In genomic region chr6:113630365-113630737, GRCh38 we compare ENCODE assay signal across 10 cellular contexts.
DNase-seq lines count a peak whose midpoint lies in the region; ATAC-seq and TF ChIP-seq lines count a peak whose summit lies in the region.
"Had no signal": no experiment of that assay in that cellular context is flagged by ENCODE, and none has a peak within 500 bp of the region (broad histone marks: within the 10 kb centered on the region; RNA-seq: fewer than 3 reads in every experiment).

No MANE protein-coding gene starts in this region.

- peaks cover 0 to 4% (median 0%) of the 10 kb centered on the region in 7 donors for H3K9me3 Mint-ChIP-seq in CD14-positive monocyte
- H3K9me3 Mint-ChIP-seq in central memory CD8-positive, alpha-beta T cell = no peaks in the 10 kb centered on the region
- no peaks in the 10 kb centered on the region for H3K9me3 Mint-ChIP-seq in memory B cell
- no peaks in the 10 kb centered on the region for H3K9me3 Mint-ChIP-seq in WTC11
- H3K9me3 Mint-ChIP-seq: neural progenitor cell had no signal

- no peak for DNase-seq in CD14-positive monocyte (ENCODE audit: low spot score)
- peak in 1 of 2 experiments; percentile 35 for DNase-seq in HL-60 (ENCODE audit: low read depth in 1 of 2, low spot score in 1 of 2)
- DNase-seq in central memory CD8-positive, alpha-beta T cell (ENCODE audit: low spot score in 2 of 2) = no peak
- no peak for DNase-seq in memory B cell (ENCODE audit: low spot score in 2 of 2)
- DNase-seq in WTC11 (ENCODE audit: low spot score) = no peak
- no peak for DNase-seq in posterior vena cava (ENCODE audit: low spot score)
- DNase-seq: T-helper 2 cell had no signal

- H3K4me3 ChIP-seq in HL-60 (replicated peaks; ENCODE audit: insufficient read depth, low read length) = no peak overlapping the region
- H3K4me3 ChIP-seq: neural progenitor cell had no signal

- H3K36me3 Mint-ChIP-seq in CD14-positive monocyte = peaks cover 0 to 5% of the 10 kb centered on the region in 2 donors
- no peaks in the 10 kb centered on the region for H3K36me3 Mint-ChIP-seq in central memory CD8-positive, alpha-beta T cell (ENCODE audit: insufficient read depth)
- H3K36me3 Mint-ChIP-seq in memory B cell = peaks cover 2% of the 10 kb centered on the region
- H3K36me3 Mint-ChIP-seq in WTC11 = no peaks in the 10 kb centered on the region
- H3K36me3 Mint-ChIP-seq: neural progenitor cell had no signal

- H3K27ac Mint-ChIP-seq in CD14-positive monocyte = peak overlapping the region; percentile 100
- peak overlapping the region; percentile 90 for H3K27ac Mint-ChIP-seq in central memory CD8-positive, alpha-beta T cell (ENCODE audit: low read depth)
- peak overlapping the region; percentile 100 for H3K27ac Mint-ChIP-seq in memory B cell
- H3K27ac Mint-ChIP-seq in WTC11 = no peak overlapping the region

- peak overlapping the region in 1 of 2 donors; percentile 92 for H3K4me3 Mint-ChIP-seq in CD14-positive monocyte
- H3K4me3 Mint-ChIP-seq in central memory CD8-positive, alpha-beta T cell = peak overlapping the region; percentile 74
- H3K4me3 Mint-ChIP-seq in memory B cell = peak overlapping the region; percentile 90
- no peak overlapping the region for H3K4me3 Mint-ChIP-seq in WTC11
- H3K4me3 Mint-ChIP-seq: neural progenitor cell had no signal

- H3K27ac ChIP-seq in HL-60 (replicated peaks) = peak overlapping the region; percentile 71
- H3K27ac ChIP-seq: neural progenitor cell had no signal

- H3K27me3 Mint-ChIP-seq in CD14-positive monocyte (ENCODE audit: low read depth in 3 of 3) = peaks cover 0 to under 1% (median 0%) of the 10 kb centered on the region in 3 donors
- no peaks in the 10 kb centered on the region for H3K27me3 Mint-ChIP-seq in central memory CD8-positive, alpha-beta T cell
- H3K27me3 Mint-ChIP-seq in memory B cell = no peaks in the 10 kb centered on the region
- H3K27me3 Mint-ChIP-seq in WTC11 (ENCODE audit: low read depth) = peaks cover 30% of the 10 kb centered on the region

- ATAC-seq in central memory CD8-positive, alpha-beta T cell (replicated peaks; ENCODE audit: extremely low read depth, poor library complexity, severe bottlenecking) = peak; percentile 20
- peak; percentile 17 for ATAC-seq in memory B cell (ENCODE audit: low read depth)
- no peak for ATAC-seq in HG03342 (IDR thresholded peaks at IDR 0.05; ENCODE audit: unreplicated experiment)
- no peak for ATAC-seq in WTC11
- ATAC-seq in HG03139 (IDR thresholded peaks at IDR 0.05; ENCODE audit: unreplicated experiment) = no peak

- intact Hi-C loops in CD14-positive monocyte (cut with micrococcal nuclease) (loop anchor here (2.0 to 10.0 kb wide), 6 partner anchors 66 to 323 kb away; partner anchors contain the start of gene MARCKS (in 1 of the 2)), posterior vena cava (cut with DNase I) (no loop called here)

- CTCF ChIA-PET in WTC11 (lab: Charles Lee) = no interaction called here

- no peaks in the 10 kb centered on the region for H3K27me3 ChIP-seq in HL-60 (ENCODE audit: insufficient read depth, poor library complexity, severe bottlenecking)
- H3K27me3 ChIP-seq: neural progenitor cell had no signal

- H3K4me1 Mint-ChIP-seq in CD14-positive monocyte (peaks cover 62% of the 10 kb centered on the region), memory B cell (peaks cover 65% of the 10 kb centered on the region), WTC11 (peaks cover 5% of the 10 kb centered on the region; the same call in 1 of the 2 replicates)
- H3K4me1 Mint-ChIP-seq in central memory CD8-positive, alpha-beta T cell = peaks cover 24% of the 10 kb centered on the region

- POLR2A ChIA-PET in WTC11 (lab: Charles Lee) = interaction anchor here (0.7 kb wide), 1 partner anchor 68 kb away, joined by 3 read pairs; no protein-coding TSS in a partner anchor

- TF ChIP-seq CTCF in CD14-positive monocyte (IDR thresholded peaks at IDR 0.05) = no peak
- no peak for TF ChIP-seq CTCF in HL-60 (IDR thresholded peaks at IDR 0.05; ENCODE audit: insufficient read depth, low read length)
- no peak for TF ChIP-seq CTCF in WTC11 (IDR thresholded peaks at IDR 0.05)

TF ChIP-seq in WTC11, 78 proteins besides CTCF, POLR2A, EP300 and RAD21 (continues in another document):
- TF ChIP-seq HMGXB4 (CRISPR knock-in tag; IDR thresholded peaks at IDR 0.05) (no peak), TEAD1 (CRISPR knock-in tag; IDR thresholded peaks at IDR 0.05) (no peak), CDX4 (CRISPR knock-in tag; IDR thresholded peaks at IDR 0.05; ENCODE audit: borderline replicate concordance) (no peak), GABPB1 (CRISPR knock-in tag; IDR thresholded peaks at IDR 0.05) (no peak), FOXP1 (CRISPR knock-in tag; IDR thresholded peaks at IDR 0.05; ENCODE audit: borderline replicate concordance) (no peak), RORB (CRISPR knock-in tag; IDR thresholded peaks at IDR 0.05) (no peak), SMAD4 (CRISPR knock-in tag; IDR thresholded peaks at IDR 0.05) (no peak), E2F5 (CRISPR knock-in tag; IDR thresholded peaks at IDR 0.05) (no peak), SMAD3 (CRISPR knock-in tag; IDR thresholded peaks at IDR 0.05; ENCODE audit: borderline replicate concordance) (no peak), IRF2 (CRISPR knock-in tag; IDR thresholded peaks at IDR 0.05; ENCODE audit: borderline replicate concordance, low read depth) (no peak), ZNF263 (CRISPR knock-in tag; IDR thresholded peaks at IDR 0.05; ENCODE audit: low read depth) (no peak), NFYB (CRISPR knock-in tag; conservative IDR thresholded peaks at IDR 0.05; ENCODE audit: low read depth) (no peak), ZMAT4 (CRISPR knock-in tag; IDR thresholded peaks at IDR 0.05) (no peak), ZNF671 (CRISPR knock-in tag; IDR thresholded peaks at IDR 0.05) (no peak), MLX (CRISPR knock-in tag; IDR thresholded peaks at IDR 0.05) (no peak), ZNF281 (CRISPR knock-in tag; IDR thresholded peaks at IDR 0.05) (no peak), NR3C1 (CRISPR knock-in tag; conservative IDR thresholded peaks at IDR 0.05; ENCODE audit: low read depth) (no peak)

Comparison
In these comparisons a context has a peak if more than half of its experiments do, and no peak if none do; other contexts are left out.
1. ATAC-seq: peak in central memory CD8-positive, alpha-beta T cell (single experiment) and memory B cell (single experiment); none in HG03342 (single experiment), WTC11 (single experiment) and HG03139 (single experiment).
2. intact Hi-C loops: an anchor here in CD14-positive monocyte (2.0 to 10.0 kb wide); none called in posterior vena cava.